In the genomic region with DNA sequence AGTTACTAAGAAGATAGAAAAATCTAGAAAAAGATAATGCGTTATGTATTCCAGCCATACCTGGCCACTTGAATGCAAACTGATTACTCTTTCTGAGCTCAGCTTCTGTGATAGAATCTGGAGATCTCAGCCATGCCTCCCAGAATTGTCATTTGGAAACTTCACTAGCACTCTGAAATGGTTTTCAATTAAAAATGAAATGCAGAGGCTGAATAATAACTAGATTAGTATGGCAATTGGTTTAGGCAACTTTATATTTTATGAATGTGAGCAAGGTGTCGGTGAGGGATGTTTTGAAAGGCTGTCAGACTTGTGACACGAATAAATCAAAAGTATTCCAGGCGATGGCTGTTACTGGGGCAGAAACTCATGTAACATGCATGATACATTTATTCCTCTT, we compare ENCODE assay signal across 1 cellular context.
TF ChIP-seq lines count a peak whose summit lies in the region.

No MANE protein-coding gene starts in this region.

TF ChIP-seq in HepG2, 621 proteins besides CTCF, POLR2A, EP300 and RAD21 (continued from another document):
- TF ChIP-seq ZSCAN21 (CRISPR knock-in tag; IDR thresholded peaks at IDR 0.05; ENCODE audit: borderline replicate concordance) (no peak), PHF8 (CRISPR knock-in tag; IDR thresholded peaks at IDR 0.05) (no peak), ZNF264 (CRISPR knock-in tag; IDR thresholded peaks at IDR 0.05) (no peak)
